Comparison of ENCODE assay signal across 1 cellular context in the genomic region with DNA sequence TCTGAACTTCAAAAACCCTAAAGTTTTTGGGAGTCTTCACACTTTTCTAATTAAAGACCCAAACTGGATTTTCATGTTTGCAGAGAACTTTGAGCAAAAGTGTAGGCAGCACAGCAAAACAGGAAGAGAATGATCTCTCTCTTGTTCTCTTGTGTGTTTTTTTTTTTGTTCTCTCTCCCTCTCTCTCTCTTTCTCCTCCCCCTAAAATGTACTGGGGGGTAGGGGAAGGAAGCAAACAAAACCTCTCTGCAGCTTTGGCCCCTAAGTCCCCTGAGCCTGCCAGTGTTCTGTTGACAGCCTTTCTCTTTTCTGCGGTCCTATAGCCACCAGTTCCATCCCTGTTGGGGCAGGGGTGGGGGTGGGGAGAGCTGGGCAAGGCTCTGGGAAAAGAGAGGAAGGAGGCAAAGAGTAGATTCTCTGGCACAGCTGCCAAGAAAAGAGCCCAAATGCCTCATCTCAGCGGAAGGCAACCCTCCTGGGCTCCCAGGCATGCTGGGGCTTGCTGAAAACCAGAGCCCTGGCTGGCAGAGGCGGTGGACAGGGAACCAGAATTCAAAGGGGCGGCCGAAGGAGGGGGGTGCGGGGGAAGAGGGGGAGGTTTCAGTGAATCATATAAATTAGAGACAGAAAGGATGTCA.
TF ChIP-seq lines count a peak whose summit lies in the region.

No MANE protein-coding gene starts in this region.

TF ChIP-seq in GM12878, 131 proteins besides CTCF, POLR2A, EP300 and RAD21 (continued from another document):
- TF ChIP-seq, protein P1, sequence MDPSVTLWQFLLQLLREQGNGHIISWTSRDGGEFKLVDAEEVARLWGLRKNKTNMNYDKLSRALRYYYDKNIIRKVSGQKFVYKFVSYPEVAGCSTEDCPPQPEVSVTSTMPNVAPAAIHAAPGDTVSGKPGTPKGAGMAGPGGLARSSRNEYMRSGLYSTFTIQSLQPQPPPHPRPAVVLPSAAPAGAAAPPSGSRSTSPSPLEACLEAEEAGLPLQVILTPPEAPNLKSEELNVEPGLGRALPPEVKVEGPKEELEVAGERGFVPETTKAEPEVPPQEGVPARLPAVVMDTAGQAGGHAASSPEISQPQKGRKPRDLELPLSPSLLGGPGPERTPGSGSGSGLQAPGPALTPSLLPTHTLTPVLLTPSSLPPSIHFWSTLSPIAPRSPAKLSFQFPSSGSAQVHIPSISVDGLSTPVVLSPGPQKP (IDR thresholded peaks at IDR 0.05; ENCODE audit: low read depth, low read length), result no peak
